Comparison of ENCODE assay signal across 31 cellular contexts in the genomic region with DNA sequence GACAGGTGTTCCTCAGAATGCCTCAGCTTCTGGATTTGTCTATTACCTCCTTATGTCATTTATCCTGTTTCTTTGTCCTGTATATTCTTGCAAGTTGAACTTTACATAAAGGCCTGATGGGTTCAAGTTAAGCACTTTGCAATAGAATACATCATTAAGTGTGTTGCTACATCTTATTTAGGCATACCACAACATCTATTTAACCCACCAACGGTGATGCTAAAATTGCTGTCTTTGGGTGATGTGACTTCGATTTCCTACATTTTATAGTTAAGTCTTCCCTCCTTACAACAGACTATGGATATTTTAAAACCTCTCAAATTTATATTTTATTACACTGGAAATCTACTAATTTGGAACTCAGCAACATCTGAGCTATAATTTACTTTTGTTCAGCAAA.
DNase-seq lines count a peak whose midpoint lies in the region; ATAC-seq and TF ChIP-seq lines count a peak whose summit lies in the region.
"Had no signal": no experiment of that assay in that cellular context is flagged by ENCODE, and none has a peak within 500 bp of the region (broad histone marks: within the 10 kb centered on the region; RNA-seq: fewer than 3 reads in every experiment).

No MANE protein-coding gene starts in this region.

- no peak for ATAC-seq in SK-N-SH treated with all-trans-retinoic acid at 6 μM for 48 hours
- ATAC-seq: A549; CD8-positive, alpha-beta T cell had no signal

- no peak overlapping the region for H2AFZ ChIP-seq in SK-N-SH (ENCODE audit: low read depth)

- POLR2A ChIA-PET in SK-N-SH (lab: Yijun Ruan, JAX) = no interaction called here

- CTCF ChIA-PET in SK-N-SH (lab: Yijun Ruan, JAX) = interaction anchor here (1.0 to 1.6 kb wide), 2 partner anchors 12 to 207 kb away, joined by 3 to 4 read pairs; a partner anchor contains a TSS

- peaks cover 1% of the 10 kb centered on the region for H3K27me3 Mint-ChIP-seq in endothelial cell (ENCODE audit: unreplicated experiment)
- H3K27me3 Mint-ChIP-seq: B cell; CD4-positive, CD25-positive, alpha-beta regulatory T cell had no signal

- no peaks in the 10 kb centered on the region; a peak in 1 of 4 replicates for H3K4me1 ChIP-seq in SK-N-SH (ENCODE audit: control insufficient read depth in 1 of 2, insufficient read depth in 2 of 2, low read depth in 1 of 2, low read length in 1 of 2)
- H3K4me1 ChIP-seq: A549; BLaER1; BLaER1 treated with 17β-estradiol and CSF1 and Interleukin-3, amounts not matched to agents 10 nM and 100 nM; Caco-2 had no signal

- H4K20me1 ChIP-seq in SK-N-SH (ENCODE audit: insufficient read depth) = no peaks in the 10 kb centered on the region
- H4K20me1 ChIP-seq: BLaER1; BLaER1 treated with 17β-estradiol and CSF1 and Interleukin-3, amounts not matched to agents 10 nM and 100 nM had no signal

- H3K27ac ChIP-seq in SK-N-SH (ENCODE audit: low read depth in 2 of 2, low read length in 1 of 2) = no peak overlapping the region
- H3K27ac ChIP-seq: 22Rv1; A549; BLaER1; BLaER1 treated with 17β-estradiol and CSF1 and Interleukin-3, amounts not matched to agents 10 nM and 100 nM; C4-2B had no signal

- H3K9me3 ChIP-seq in SK-N-SH = no peaks in the 10 kb centered on the region
- H3K9me3 ChIP-seq: BE2C, BLaER1 had no signal

- no peak for TF ChIP-seq CTCF in SK-N-SH (IDR thresholded peaks at IDR 0.05)
- TF ChIP-seq CTCF in endothelial cell (IDR thresholded peaks at IDR 0.05; ENCODE audit: unreplicated experiment) = no peak

- no peak for TF ChIP-seq EP300 in SK-N-SH (IDR thresholded peaks at IDR 0.05; ENCODE audit: borderline replicate concordance in 1 of 2, low read depth in 1 of 2, low read length in 1 of 2)

- peaks cover 42% of the 10 kb centered on the region for H3K36me3 Mint-ChIP-seq in endothelial cell (ENCODE audit: low read depth, unreplicated experiment)
- H3K36me3 Mint-ChIP-seq: CD14-positive monocyte; CD4-positive, alpha-beta memory T cell; CD4-positive, CD25-positive, alpha-beta regulatory T cell; CD8-positive, alpha-beta memory T cell; CD8-positive, alpha-beta T cell had no signal

- H3K4me3 ChIP-seq in SK-N-SH (ENCODE audit: low read depth in 2 of 2, low read length in 1 of 2) = no peak overlapping the region
- H3K4me3 ChIP-seq: A549; BLaER1; BLaER1 treated with 17β-estradiol and CSF1 and Interleukin-3, amounts not matched to agents 10 nM and 100 nM had no signal

- H3K4me3 Mint-ChIP-seq in endothelial cell (ENCODE audit: unreplicated experiment) = peak overlapping the region; percentile 40
- H3K4me3 Mint-ChIP-seq: B cell; CD14-positive monocyte; CD4-positive, alpha-beta memory T cell; CD4-positive, alpha-beta T cell; CD4-positive, CD25-positive, alpha-beta regulatory T cell; CD8-positive, alpha-beta memory T cell; CD8-positive, alpha-beta T cell had no signal

- no peaks in the 10 kb centered on the region for H3F3A ChIP-seq in SK-N-SH (replicated peaks; ENCODE audit: insufficient read depth)

- H3K9me2 ChIP-seq in SK-N-SH = no peaks in the 10 kb centered on the region

- H3K36me3 ChIP-seq in SK-N-SH (replicated peaks in 1 of 2; ENCODE audit: control insufficient read depth in 1 of 2, insufficient read depth in 2 of 2, low read length in 1 of 2) = peaks cover 0 to 26% of the 10 kb centered on the region in 2 experiments
- H3K36me3 ChIP-seq: BLaER1; BLaER1 treated with 17β-estradiol and CSF1 and Interleukin-3, amounts not matched to agents 10 nM and 100 nM had no signal

- H3K27me3 ChIP-seq in SK-N-SH (ENCODE audit: insufficient read depth) = no peaks in the 10 kb centered on the region
- H3K27me3 ChIP-seq: BE2C; BLaER1; BLaER1 treated with 17β-estradiol and CSF1 and Interleukin-3, amounts not matched to agents 10 nM and 100 nM had no signal

- no peak for DNase-seq in SK-N-SH
- DNase-seq in endothelial cell (ENCODE audit: low spot score) = no peak
- DNase-seq in GF-D8 (lab: John Stamatoyannopoulos, UW) = no peak
- DNase-seq: 8988T; ACHN; AML-193; BE2C; C1 segment of cervical spinal cord; Caco-2; Calu3; CD4-positive, alpha-beta memory T cell; CD4-positive, alpha-beta T cell; CD4-positive, CD25-positive, alpha-beta regulatory T cell; CD8-positive, alpha-beta memory T cell; CD8-positive, alpha-beta T cell; COR-L47; DMS 273 treated with DMSO at 0.1 percent for 48 hours; DMS153; DMS53; DMS79; DMS79 treated with DMSO at 0.1 percent for 48 hours; DND-41; EL had no signal

- no peak overlapping the region for H3K4me2 ChIP-seq in SK-N-SH
- H3K4me2 ChIP-seq: A549; BLaER1; BLaER1 treated with 17β-estradiol and CSF1 and Interleukin-3, amounts not matched to agents 10 nM and 100 nM had no signal

- 84% methylated on average over 2 of the region's 2 CpGs for WGBS in SK-N-SH (ENCODE audit: low lambda C conversion rate)

- TF ChIP-seq RAD21 in SK-N-SH (IDR thresholded peaks at IDR 0.05; ENCODE audit: low read length) = no peak

- H3K9me3 Mint-ChIP-seq in endothelial cell (ENCODE audit: unreplicated experiment) = no peaks in the 10 kb centered on the region
- H3K9me3 Mint-ChIP-seq: CD4-positive, alpha-beta T cell; CD8-positive, alpha-beta T cell had no signal

- no peak overlapping the region for H3K27ac Mint-ChIP-seq in endothelial cell (ENCODE audit: unreplicated experiment)
- H3K27ac Mint-ChIP-seq: B cell; CD14-positive monocyte; CD4-positive, alpha-beta memory T cell; CD4-positive, alpha-beta T cell; CD4-positive, CD25-positive, alpha-beta regulatory T cell; CD8-positive, alpha-beta memory T cell; CD8-positive, alpha-beta T cell had no signal

- no peak overlapping the region for H3K9ac ChIP-seq in SK-N-SH
- H3K9ac ChIP-seq: BLaER1; BLaER1 treated with 17β-estradiol and CSF1 and Interleukin-3, amounts not matched to agents 10 nM and 100 nM had no signal

- peaks cover 10% of the 10 kb centered on the region for H3K4me1 Mint-ChIP-seq in endothelial cell (ENCODE audit: unreplicated experiment)
- H3K4me1 Mint-ChIP-seq: B cell; CD14-positive monocyte; CD4-positive, alpha-beta memory T cell; CD4-positive, CD25-positive, alpha-beta regulatory T cell; CD8-positive, alpha-beta memory T cell had no signal

- H3K79me2 ChIP-seq in SK-N-SH (ENCODE audit: insufficient read depth) = no peaks in the 10 kb centered on the region

TF ChIP-seq in SK-N-SH treated with all-trans-retinoic acid at 6 μM for 48 hours, 23 proteins besides CTCF, POLR2A, EP300 and RAD21:
- no peak for TF ChIP-seq TOX (CRISPR knock-in tag; IDR thresholded peaks at IDR 0.05; ENCODE audit: borderline replicate concordance)
- peak; percentile 97 for TF ChIP-seq ZNF8 (CRISPR knock-in tag; IDR thresholded peaks at IDR 0.05)

TF ChIP-seq in SK-N-SH, 30 proteins besides CTCF, POLR2A, EP300 and RAD21:
- no peak for TF ChIP-seq GATA2 (CRISPR knock-in tag; IDR thresholded peaks at IDR 0.05)
- no peak for TF ChIP-seq SIN3A (IDR thresholded peaks at IDR 0.05; ENCODE audit: borderline replicate concordance, low read depth, low read length)
- no peak for TF ChIP-seq TEAD4 (IDR thresholded peaks at IDR 0.05; ENCODE audit: borderline replicate concordance, insufficient read depth)
- TF ChIP-seq FOXJ3 (CRISPR knock-in tag; IDR thresholded peaks at IDR 0.05) = no peak
- no peak for TF ChIP-seq TCF12 (IDR thresholded peaks at IDR 0.05)
- no peak for TF ChIP-seq NRF1 (IDR thresholded peaks at IDR 0.05; ENCODE audit: low read depth, low read length)
- no peak for TF ChIP-seq TAF1 (IDR thresholded peaks at IDR 0.05; ENCODE audit: borderline replicate concordance, low read depth, low read length)
- TF ChIP-seq FOXM1 (IDR thresholded peaks at IDR 0.05; ENCODE audit: low read depth) = no peak
- TF ChIP-seq, protein P1, sequence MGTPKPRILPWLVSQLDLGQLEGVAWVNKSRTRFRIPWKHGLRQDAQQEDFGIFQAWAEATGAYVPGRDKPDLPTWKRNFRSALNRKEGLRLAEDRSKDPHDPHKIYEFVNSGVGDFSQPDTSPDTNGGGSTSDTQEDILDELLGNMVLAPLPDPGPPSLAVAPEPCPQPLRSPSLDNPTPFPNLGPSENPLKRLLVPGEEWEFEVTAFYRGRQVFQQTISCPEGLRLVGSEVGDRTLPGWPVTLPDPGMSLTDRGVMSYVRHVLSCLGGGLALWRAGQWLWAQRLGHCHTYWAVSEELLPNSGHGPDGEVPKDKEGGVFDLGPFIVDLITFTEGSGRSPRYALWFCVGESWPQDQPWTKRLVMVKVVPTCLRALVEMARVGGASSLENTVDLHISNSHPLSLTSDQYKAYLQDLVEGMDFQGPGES (IDR thresholded peaks at IDR 0.05; ENCODE audit: low read depth, low read length) = no peak
- TF ChIP-seq, protein P2, sequence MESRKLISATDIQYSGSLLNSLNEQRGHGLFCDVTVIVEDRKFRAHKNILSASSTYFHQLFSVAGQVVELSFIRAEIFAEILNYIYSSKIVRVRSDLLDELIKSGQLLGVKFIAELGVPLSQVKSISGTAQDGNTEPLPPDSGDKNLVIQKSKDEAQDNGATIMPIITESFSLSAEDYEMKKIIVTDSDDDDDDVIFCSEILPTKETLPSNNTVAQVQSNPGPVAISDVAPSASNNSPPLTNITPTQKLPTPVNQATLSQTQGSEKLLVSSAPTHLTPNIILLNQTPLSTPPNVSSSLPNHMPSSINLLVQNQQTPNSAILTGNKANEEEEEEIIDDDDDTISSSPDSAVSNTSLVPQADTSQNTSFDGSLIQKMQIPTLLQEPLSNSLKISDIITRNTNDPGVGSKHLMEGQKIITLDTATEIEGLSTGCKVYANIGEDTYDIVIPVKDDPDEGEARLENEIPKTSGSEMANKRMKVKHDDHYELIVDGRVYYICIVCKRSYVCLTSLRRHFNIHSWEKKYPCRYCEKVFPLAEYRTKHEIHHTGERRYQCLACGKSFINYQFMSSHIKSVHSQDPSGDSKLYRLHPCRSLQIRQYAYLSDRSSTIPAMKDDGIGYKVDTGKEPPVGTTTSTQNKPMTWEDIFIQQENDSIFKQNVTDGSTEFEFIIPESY (IDR thresholded peaks at IDR 0.05; ENCODE audit: borderline replicate concordance, low read depth) = no peak
- TF ChIP-seq, protein P3, sequence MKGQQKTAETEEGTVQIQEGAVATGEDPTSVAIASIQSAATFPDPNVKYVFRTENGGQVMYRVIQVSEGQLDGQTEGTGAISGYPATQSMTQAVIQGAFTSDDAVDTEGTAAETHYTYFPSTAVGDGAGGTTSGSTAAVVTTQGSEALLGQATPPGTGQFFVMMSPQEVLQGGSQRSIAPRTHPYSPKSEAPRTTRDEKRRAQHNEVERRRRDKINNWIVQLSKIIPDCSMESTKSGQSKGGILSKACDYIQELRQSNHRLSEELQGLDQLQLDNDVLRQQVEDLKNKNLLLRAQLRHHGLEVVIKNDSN (IDR thresholded peaks at IDR 0.05; ENCODE audit: borderline replicate concordance, low read depth) = no peak
- TF ChIP-seq GABPA (IDR thresholded peaks at IDR 0.05; ENCODE audit: low read depth) = no peak
- no peak for TF ChIP-seq RFX5 (IDR thresholded peaks at IDR 0.05; ENCODE audit: low read length)
